In the genomic region with DNA sequence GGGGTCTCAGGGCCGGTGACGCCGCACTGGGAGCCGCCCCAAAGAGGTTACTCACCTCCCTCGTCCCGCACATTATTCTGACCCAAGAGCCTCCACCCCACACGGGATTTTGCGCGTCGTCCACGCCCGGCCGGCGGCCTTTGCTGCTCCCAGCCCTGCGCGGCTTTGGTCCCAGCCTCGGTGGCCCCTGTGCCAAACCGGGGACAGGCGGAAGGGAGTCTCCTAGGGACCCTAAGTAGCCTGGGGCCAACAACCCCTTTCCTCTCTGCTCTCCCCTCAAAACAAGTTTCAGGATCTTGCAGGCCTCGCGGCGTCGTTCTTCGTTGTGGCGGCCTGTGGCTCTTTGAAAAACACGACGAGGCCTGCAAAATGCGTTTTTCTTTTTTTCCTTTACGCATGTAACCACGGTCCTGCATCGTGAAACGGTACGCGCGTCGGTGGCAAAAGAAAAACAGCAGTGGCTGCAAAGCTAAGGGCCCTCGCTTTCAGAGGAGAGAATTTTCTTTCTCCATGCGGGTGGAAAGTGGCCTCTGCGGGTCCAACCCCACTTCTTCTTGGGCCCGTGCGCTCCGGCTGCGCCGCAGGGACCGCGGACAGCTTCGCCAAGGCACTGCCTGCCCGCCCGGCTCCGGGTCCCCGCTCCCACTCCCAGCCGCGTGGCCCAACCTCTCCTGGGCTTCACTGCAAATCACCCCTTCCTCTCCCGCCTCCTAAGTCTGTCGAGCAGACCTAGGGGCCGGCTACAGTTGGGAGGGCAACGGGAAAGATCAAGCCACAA, we compare ENCODE assay signal across 8 cellular contexts. TPM values are rescaled to one million over a fixed set of nuclear protein-coding genes. Genes with fewer than 3 reads are reported as not detected.
DNase-seq lines count a peak whose midpoint lies in the region; ATAC-seq and TF ChIP-seq lines count a peak whose summit lies in the region.

No MANE protein-coding gene starts in this region.

- H3K9me3 Mint-ChIP-seq in IgD-negative memory B cell (no peaks in the 10 kb centered on the region), nephron progenitor cell (no peaks in the 10 kb centered on the region)

- no peak for ATAC-seq in HG02938 (IDR thresholded peaks at IDR 0.05; ENCODE audit: unreplicated experiment)

- TF ChIP-seq CTCF in colonic mucosa (IDR thresholded peaks at IDR 0.05) (no peak), nephron progenitor cell (IDR thresholded peaks at IDR 0.05) (no peak)

- DNase-seq in D341Med (ENCODE audit: low spot score) (peak; percentile 55), colonic mucosa (no peak), nephron progenitor cell (peak; percentile 37), anterior cingulate cortex (lab: John Stamatoyannopoulos, UW) (no peak), NAMALWA (ENCODE audit: low spot score) (no peak), iPS-NIHi11 (ENCODE audit: low spot score) (no peak)

- H3K4me3 Mint-ChIP-seq in IgD-negative memory B cell: peak overlapping the region; percentile 79 to 93 (median 90)
- peak overlapping the region; percentile 36 for H3K4me3 Mint-ChIP-seq in nephron progenitor cell

- H3K4me3 ChIP-seq in colonic mucosa: peak overlapping the region; percentile 20

- H3K27me3 Mint-ChIP-seq in IgD-negative memory B cell (no peaks in the 10 kb centered on the region), nephron progenitor cell (ENCODE audit: low read depth, poor library complexity) (peaks cover 91% of the 10 kb centered on the region)

- H3K27ac Mint-ChIP-seq in IgD-negative memory B cell (peak overlapping the region; percentile 53 to 99 (median 97)), nephron progenitor cell (no peak overlapping the region)

- peak overlapping the region; percentile 60 for H3K27ac ChIP-seq in colonic mucosa

- intact Hi-C loops in colonic mucosa (cut with DNase I): loop anchor here (5.0 kb wide), 3 partner anchors 106 to 271 kb away; no protein-coding TSS in a partner anchor

- peaks cover 31 to 44% (median 33%) of the 10 kb centered on the region in 3 donors for H3K4me1 Mint-ChIP-seq in IgD-negative memory B cell
- H3K4me1 Mint-ChIP-seq in nephron progenitor cell: peaks cover 55% of the 10 kb centered on the region

- H3K4me1 ChIP-seq in colonic mucosa: peaks cover 17% of the 10 kb centered on the region

- H3K36me3 Mint-ChIP-seq in IgD-negative memory B cell (peaks cover 3% of the 10 kb centered on the region), nephron progenitor cell (ENCODE audit: low read depth) (no peaks in the 10 kb centered on the region)

- H3K9ac ChIP-seq in colonic mucosa (ENCODE audit: low read depth in 2 of 2, low read length in 2 of 2): peak overlapping the region in 1 of 2 donors; percentile 37

- peaks cover 77% of the 10 kb centered on the region for H3K27me3 ChIP-seq in colonic mucosa

- H3K9me3 ChIP-seq in colonic mucosa: no peaks in the 10 kb centered on the region

- no peaks in the 10 kb centered on the region for H3K36me3 ChIP-seq in colonic mucosa

RNA-seq across cellular contexts. Expression of a gene that starts 0.8 kb away (rescaled TPM):
- polyA plus RNA-seq in IgD-negative memory B cell: 30.1 TPM
- 1 to 10 TPM; 1.6 to 3.2 TPM for total RNA-seq in colonic mucosa

Comparison
In these comparisons a context has a peak if more than half of its experiments do, and no peak if none do; other contexts are left out.
1. DNase-seq: peak in D341Med (single experiment) and nephron progenitor cell (single experiment); none in colonic mucosa (single experiment), anterior cingulate cortex (0 of 58), NAMALWA (single experiment) and iPS-NIHi11 (single experiment).